Comparison of ENCODE assay signal across 18 cellular contexts in genomic region chr13:93450226-93450625, GRCh38.
DNase-seq lines count a peak whose midpoint lies in the region; ATAC-seq and TF ChIP-seq lines count a peak whose summit lies in the region.
"Had no signal": no experiment of that assay in that cellular context is flagged by ENCODE, and none has a peak within 500 bp of the region (broad histone marks: within the 10 kb centered on the region; RNA-seq: fewer than 3 reads in every experiment).

No MANE protein-coding gene starts in this region.

- H3K27ac Mint-ChIP-seq in osteocyte (ENCODE audit: unreplicated experiment), result peak overlapping the region; percentile 32
- H3K27ac Mint-ChIP-seq in stimulated activated effector memory CD8-positive, alpha-beta T cell treated with anti-CD3 and anti-CD28 coated beads, Interleukin-12 subunit alpha, Interleukin-12 subunit beta, amount 100 ng/mL, for 72 hours, result no peak overlapping the region
- H3K27ac Mint-ChIP-seq: activated T-helper 2 cell treated with anti-CD3 and anti-CD28 coated beads, Interferon-gamma antibody, Interleukin-2, Interleukin-4, amounts not matched to agents 10 μg/mL and 5 μg/mL and 100 μg/mL, durations not matched to agents 14 hours and 24 hours and 36 hours; CD4-positive, CD25-positive, alpha-beta regulatory T cell had no signal

- H3K4me3 ChIP-seq in SJCRH30, result no peak overlapping the region
- no peak overlapping the region for H3K4me3 ChIP-seq in suprapubic skin
- H3K4me3 ChIP-seq: ascending aorta, skin epidermis had no signal

- no peak for TF ChIP-seq POLR2A in suprapubic skin (IDR thresholded peaks at IDR 0.05)

- peaks cover 14% of the 10 kb centered on the region for H3K4me1 Mint-ChIP-seq in osteocyte (ENCODE audit: unreplicated experiment)
- no peaks in the 10 kb centered on the region for H3K4me1 Mint-ChIP-seq in stimulated activated effector memory CD8-positive, alpha-beta T cell treated with anti-CD3 and anti-CD28 coated beads, Interleukin-12 subunit alpha, Interleukin-12 subunit beta, amount 100 ng/mL, for 72 hours
- H3K4me1 Mint-ChIP-seq: CD4-positive, CD25-positive, alpha-beta regulatory T cell had no signal

- TF ChIP-seq EP300 in suprapubic skin (IDR thresholded peaks at IDR 0.05), result no peak

- H3K27me3 Mint-ChIP-seq in osteocyte (ENCODE audit: unreplicated experiment), result no peaks in the 10 kb centered on the region
- H3K27me3 Mint-ChIP-seq: CD4-positive, CD25-positive, alpha-beta regulatory T cell had no signal

- H3K9me3 Mint-ChIP-seq in osteocyte (ENCODE audit: unreplicated experiment), result no peaks in the 10 kb centered on the region
- H3K9me3 Mint-ChIP-seq in stimulated activated effector memory CD8-positive, alpha-beta T cell treated with anti-CD3 and anti-CD28 coated beads, Interleukin-12 subunit alpha, Interleukin-12 subunit beta, amount 100 ng/mL, for 72 hours, result no peaks in the 10 kb centered on the region
- H3K9me3 Mint-ChIP-seq: activated T-helper 2 cell treated with anti-CD3 and anti-CD28 coated beads, Interferon-gamma antibody, Interleukin-2, Interleukin-4, amounts not matched to agents 10 μg/mL and 5 μg/mL and 100 μg/mL, durations not matched to agents 14 hours and 24 hours and 36 hours had no signal

- H3K4me1 ChIP-seq in SJCRH30, result no peaks in the 10 kb centered on the region
- H3K4me1 ChIP-seq in suprapubic skin, result no peaks in the 10 kb centered on the region
- H3K4me1 ChIP-seq: ascending aorta had no signal

- no peaks in the 10 kb centered on the region for H3K36me3 Mint-ChIP-seq in osteocyte (ENCODE audit: unreplicated experiment)
- H3K36me3 Mint-ChIP-seq in stimulated activated effector memory CD8-positive, alpha-beta T cell treated with anti-CD3 and anti-CD28 coated beads, Interleukin-12 subunit alpha, Interleukin-12 subunit beta, amount 100 ng/mL, for 72 hours, result no peaks in the 10 kb centered on the region
- H3K36me3 Mint-ChIP-seq: CD4-positive, CD25-positive, alpha-beta regulatory T cell had no signal

- H3K36me3 ChIP-seq in SJCRH30 (no peaks in the 10 kb centered on the region), suprapubic skin (no peaks in the 10 kb centered on the region)
- H3K36me3 ChIP-seq: ascending aorta had no signal

- ATAC-seq in HG02623 (IDR thresholded peaks at IDR 0.05; ENCODE audit: unreplicated experiment), result no peak
- ATAC-seq in stimulated activated effector memory CD8-positive, alpha-beta T cell treated with anti-CD3 and anti-CD28 coated beads, Interleukin-12 subunit alpha, Interleukin-12 subunit beta, amount 100 ng/mL, for 72 hours, result no peak
- ATAC-seq: PC-3 had no signal

- TF ChIP-seq CTCF in osteocyte (IDR thresholded peaks at IDR 0.05) (no peak), suprapubic skin (IDR thresholded peaks at IDR 0.05) (no peak)

- no peaks in the 10 kb centered on the region for H3K27me3 ChIP-seq in SJCRH30
- H3K27me3 ChIP-seq in suprapubic skin, result no peaks in the 10 kb centered on the region
- H3K27me3 ChIP-seq: ascending aorta had no signal

- DNase-seq in GM03348 (ENCODE audit: low spot score) (peak; percentile 39), SJCRH30 (peak in 1 of 2 experiments; percentile 16), fibroblast of gingiva (ENCODE audit: low read depth) (peak; percentile 64), osteocyte (ENCODE audit: extremely low spot score, unreplicated experiment) (no peak), suprapubic skin (ENCODE audit: low spot score in 2 of 2) (no peak), iPS-NIHi7 (ENCODE audit: extremely low spot score) (no peak)
- DNase-seq in stimulated activated effector memory CD8-positive, alpha-beta T cell treated with anti-CD3 and anti-CD28 coated beads, Interleukin-12 subunit alpha, Interleukin-12 subunit beta, amount 100 ng/mL, for 72 hours (ENCODE audit: low spot score in 2 of 2), result no peak
- DNase-seq: CD4-positive, CD25-positive, alpha-beta regulatory T cell; foreskin melanocyte; mesendoderm; NCI-H1930; NCI-H526 treated with DMSO at 0.1 percent for 48 hours; PC-3; stimulated activated naive CD4-positive, alpha-beta T cell had no signal

- 0 out of 2 replicates have a peak overlapping the region, but pooled peaks have one; percentile 10 for H3K27ac ChIP-seq in SJCRH30
- H3K27ac ChIP-seq in suprapubic skin, result no peak overlapping the region
- H3K27ac ChIP-seq: ascending aorta, skin epidermis had no signal

- no peak overlapping the region for H3K4me3 Mint-ChIP-seq in osteocyte (ENCODE audit: unreplicated experiment)
- H3K4me3 Mint-ChIP-seq in stimulated activated effector memory CD8-positive, alpha-beta T cell treated with anti-CD3 and anti-CD28 coated beads, Interleukin-12 subunit alpha, Interleukin-12 subunit beta, amount 100 ng/mL, for 72 hours, result no peak overlapping the region
- H3K4me3 Mint-ChIP-seq: CD4-positive, CD25-positive, alpha-beta regulatory T cell had no signal

- H3K9me3 ChIP-seq in SJCRH30 (replicated peaks) (no peaks in the 10 kb centered on the region), suprapubic skin (no peaks in the 10 kb centered on the region)
- H3K9me3 ChIP-seq: ascending aorta had no signal

Comparison
In these comparisons a context has a peak if more than half of its experiments do, and no peak if none do; other contexts are left out.
1. DNase-seq: peak in GM03348 (single experiment) and fibroblast of gingiva (single experiment); none in osteocyte (single experiment), stimulated activated effector memory CD8-positive, alpha-beta T cell treated with anti-CD3 and anti-CD28 coated beads, Interleukin-12 subunit alpha, Interleukin-12 subunit beta, amount 100 ng/mL, for 72 hours (0 of 2), suprapubic skin (0 of 2) and iPS-NIHi7 (single experiment).